Comparison of ENCODE assay signal across 4 cellular contexts in the genomic region with DNA sequence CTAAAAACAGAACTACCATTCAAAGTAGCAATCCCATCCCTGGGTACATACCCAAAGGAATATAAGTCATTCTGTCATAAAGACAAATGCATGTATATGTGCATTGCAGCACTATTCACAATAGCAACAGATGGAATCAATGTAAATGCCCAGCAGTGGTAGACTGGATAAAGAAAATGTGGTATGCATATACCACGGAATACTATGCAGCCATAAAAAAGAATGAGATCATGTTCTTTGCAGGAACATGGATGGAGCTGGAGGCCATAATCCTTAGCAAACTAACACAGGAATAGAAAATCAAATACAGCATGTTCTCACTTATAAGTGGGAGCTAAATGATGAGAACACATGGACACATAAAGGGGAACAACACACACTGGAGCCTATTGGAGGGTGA. TPM values are rescaled to one million over a fixed set of nuclear protein-coding genes. Genes with fewer than 3 reads are reported as not detected.
"Had no signal": no experiment of that assay in that cellular context is flagged by ENCODE, and none has a peak within 500 bp of the region (broad histone marks: within the 10 kb centered on the region; RNA-seq: fewer than 3 reads in every experiment).

No MANE protein-coding gene starts in this region.

RNA-seq across cellular contexts. Expression of gene SDR42E2, which starts 33.8 kb away (rescaled TPM):
- total RNA-seq: HT1080, IMR-90 had no signal
- polyA plus RNA-seq: IMR-90 had no signal

RNA-seq across cellular contexts. Expression of gene VWA3A, which starts 36.2 kb away (rescaled TPM):
- total RNA-seq: HT-29, HT1080, IMR-90 had no signal
- polyA plus RNA-seq: IgD-negative memory B cell, IMR-90 had no signal
